In the genomic region with DNA sequence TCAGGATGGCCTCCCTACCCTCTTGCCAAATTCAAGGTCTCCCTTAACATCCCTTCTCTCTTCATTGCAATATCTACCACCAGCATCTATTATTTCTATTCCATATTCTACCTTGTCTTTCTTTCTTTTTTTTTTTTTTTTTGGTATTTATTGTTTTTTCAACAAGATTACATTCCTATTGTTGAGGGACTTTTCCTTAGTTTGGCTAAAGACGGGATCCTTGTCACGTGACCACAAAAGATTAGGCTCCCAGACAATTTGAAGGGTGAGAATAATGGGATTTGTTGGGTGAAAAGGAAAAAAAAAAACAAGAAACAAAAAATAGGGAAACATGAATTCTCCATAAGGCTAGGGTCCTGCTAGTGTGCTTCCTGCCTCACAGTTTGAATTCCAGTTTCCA, we compare ENCODE assay signal across 11 cellular contexts.
"Had no signal": no experiment of that assay in that cellular context is flagged by ENCODE, and none has a peak within 500 bp of the region (broad histone marks: within the 10 kb centered on the region; RNA-seq: fewer than 3 reads in every experiment).

No MANE protein-coding gene starts in this region.

- H3K4me1 Mint-ChIP-seq: GM23338 had no signal

- H3K4me3 Mint-ChIP-seq: GM23338, H9, HFFc6 had no signal

- H3K36me3 ChIP-seq: HAP-1 had no signal

- DNase-seq: GM23248, GOT3, H7, H9, HCEC 1CT, HFFc6 had no signal

- H3K27ac ChIP-seq: GM23248 had no signal

- H3K4me3 ChIP-seq: GM23248, GM23338, HAP-1 had no signal

- ATAC-seq: GM23338, HCT116 had no signal

- H3K27ac Mint-ChIP-seq: GM23338, H9, HFFc6 had no signal

- H3K9ac ChIP-seq: GM23248 had no signal

- H3K9me3 Mint-ChIP-seq: GM23338, H9, HFFc6 had no signal

- FAIRE-seq: H1, H54 had no signal

- H3K4me2 ChIP-seq: GM23338 had no signal

- H2AFZ ChIP-seq: GM23248, GM23338 had no signal

- H3K4me1 ChIP-seq: HAP-1 had no signal

- H3K9me3 ChIP-seq: HAP-1 had no signal
